In genomic region chr19:13428352-13428751, GRCh38 we compare ENCODE assay signal across 9 cellular contexts.
DNase-seq lines count a peak whose midpoint lies in the region; ATAC-seq and TF ChIP-seq lines count a peak whose summit lies in the region.
"Had no signal": no experiment of that assay in that cellular context is flagged by ENCODE, and none has a peak within 500 bp of the region (broad histone marks: within the 10 kb centered on the region; RNA-seq: fewer than 3 reads in every experiment).

No MANE protein-coding gene starts in this region.

- no peaks in the 10 kb centered on the region for H3K9me3 ChIP-seq in RWPE2 (ENCODE audit: severe bottlenecking)

- TF ChIP-seq CTCF in GM12864 (IDR thresholded peaks at IDR 0.05; ENCODE audit: low read depth, low read length, missing control alignments), result peak; percentile 75
- peak; percentile 58 for TF ChIP-seq CTCF in RWPE2 (IDR thresholded peaks at IDR 0.05; ENCODE audit: poor library complexity, severe bottlenecking)
- TF ChIP-seq CTCF in glutamatergic neuron (IDR thresholded peaks at IDR 0.05; ENCODE audit: partially characterized antibody, unreplicated experiment), result peak; percentile 81

- no peak overlapping the region for H3K27ac ChIP-seq in RWPE2 (ENCODE audit: poor library complexity, severe bottlenecking)
- H3K27ac ChIP-seq: skin epidermis had no signal

- peak; percentile 19 for DNase-seq in AG08395 (ENCODE audit: low spot score)
- no peak for DNase-seq in GM12864 (ENCODE audit: low read depth)
- no peak for DNase-seq in RWPE2 (ENCODE audit: low spot score)
- peak; percentile 44 for DNase-seq in glutamatergic neuron
- no peak for DNase-seq in cerebellar nuclear complex (lab: John Stamatoyannopoulos, UW)

- H3K4me3 Mint-ChIP-seq in glutamatergic neuron (ENCODE audit: unreplicated experiment), result no peak overlapping the region

- peaks cover 4% of the 10 kb centered on the region for H3K36me3 Mint-ChIP-seq in glutamatergic neuron (ENCODE audit: unreplicated experiment)

- no peak for ATAC-seq in RWPE2 (ENCODE audit: low read depth)
- ATAC-seq in GM18861 (IDR thresholded peaks at IDR 0.05; ENCODE audit: unreplicated experiment), result no peak
- no peak for ATAC-seq in GM21576 (IDR thresholded peaks at IDR 0.05; ENCODE audit: unreplicated experiment)
- no peak for ATAC-seq in HG02759 (IDR thresholded peaks at IDR 0.05; ENCODE audit: unreplicated experiment)

- peaks cover 12% of the 10 kb centered on the region for H3K4me1 Mint-ChIP-seq in glutamatergic neuron (ENCODE audit: low read depth, unreplicated experiment)

- peaks cover 7% of the 10 kb centered on the region for H3K27me3 Mint-ChIP-seq in glutamatergic neuron (ENCODE audit: unreplicated experiment)

- H3K36me3 ChIP-seq in RWPE2 (ENCODE audit: low read depth), result no peaks in the 10 kb centered on the region

- H3K4me3 ChIP-seq in GM12864 (ENCODE audit: low read depth, low read length) (no peak overlapping the region), RWPE2 (ENCODE audit: severe bottlenecking) (no peak overlapping the region)
- H3K4me3 ChIP-seq: skin epidermis had no signal

- no peak overlapping the region for H3K27ac Mint-ChIP-seq in glutamatergic neuron (ENCODE audit: unreplicated experiment)

- H3K4me1 ChIP-seq in RWPE2 (ENCODE audit: insufficient read depth, poor library complexity, severe bottlenecking), result no peaks in the 10 kb centered on the region

- no peaks in the 10 kb centered on the region for H3K27me3 ChIP-seq in RWPE2 (ENCODE audit: insufficient read depth, poor library complexity, severe bottlenecking)

- H3K9me3 Mint-ChIP-seq in glutamatergic neuron (ENCODE audit: unreplicated experiment), result peaks cover 2% of the 10 kb centered on the region

Comparison
In these comparisons a context has a peak if more than half of its experiments do, and no peak if none do; other contexts are left out.
1. DNase-seq: peak in AG08395 (single experiment) and glutamatergic neuron (single experiment); none in GM12864 (single experiment), RWPE2 (single experiment) and cerebellar nuclear complex (0 of 2).
2. Peak in every context shown above with its lines, with median percentiles within 50 percentile points of each other: CTCF ChIP-seq.